ENCODE assay signal across 22 cellular contexts in the genomic region with DNA sequence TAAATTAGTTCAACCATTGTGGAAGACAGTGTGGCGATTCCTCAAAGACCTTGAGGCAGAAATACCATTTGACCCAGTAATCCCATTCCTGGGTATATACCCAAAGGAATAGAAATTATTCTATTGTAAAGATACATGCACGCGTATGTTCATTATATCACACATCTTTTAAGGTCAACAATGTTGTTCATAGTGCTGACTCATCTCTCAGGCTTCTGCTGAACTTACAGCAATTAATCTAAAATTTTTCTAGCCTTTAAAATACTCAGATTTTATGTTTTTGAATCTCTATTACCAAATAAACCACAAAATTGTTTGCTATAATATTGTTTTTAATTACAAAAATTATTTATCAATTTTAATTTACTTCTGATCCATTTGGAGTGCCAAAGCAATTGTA. TPM values are rescaled to one million over a fixed set of nuclear protein-coding genes. Genes with fewer than 3 reads are reported as not detected.
A peak's percentile ranks its signal among the peaks of the same experiment; 100 is the strongest.
DNase-seq lines count a peak whose midpoint lies in the region; ATAC-seq, FAIRE-seq and TF ChIP-seq lines count a peak whose summit lies in the region.
"Had no signal": no experiment of that assay in that cellular context is flagged by ENCODE, and none has a peak within 500 bp of the region (broad histone marks: within the 10 kb centered on the region; RNA-seq: fewer than 3 reads in every experiment).

No MANE protein-coding gene starts in this region.

- no peak overlapping the region for H2BK15ac ChIP-seq in IMR-90 (ENCODE audit: low read depth, low read length)

- 92% methylated on average over 3 of the region's 3 CpGs for WGBS in A549 (ENCODE audit: missing lambda C conversion rate)
- no CpG with 5 or more reads among the region's 3 CpGs for WGBS in IMR-90 (ENCODE audit: extremely low coverage in 2 of 2, insufficient read length in 1 of 2), 2 experiments

- BruUV-seq in IMR-90 (replicated peaks; lab: Mats Ljungman, UMichigan): no TSS peak

- H4K91ac ChIP-seq in IMR-90 (ENCODE audit: insufficient read depth, low read depth, low read length): no peak overlapping the region

- TF ChIP-seq RAD21 in A549 (conservative IDR thresholded peaks at IDR 0.05 in 1 of 2, IDR thresholded peaks at IDR 0.05 in 1 of 2) (no peak), IMR-90 (IDR thresholded peaks at IDR 0.05; ENCODE audit: low read length) (no peak)

- H3K4ac ChIP-seq in IMR-90 (ENCODE audit: low read depth, low read length): no peak overlapping the region

- intact Hi-C loops in IMR-90 (cut with micrococcal nuclease): no loop called here
- intact Hi-C loops in CD4-positive, alpha-beta T cell (cut with DNase I, micrococcal nuclease): no loop called here

- H3K27ac Mint-ChIP-seq in activated naive CD8-positive, alpha-beta T cell treated with anti-CD3 and anti-CD28 coated beads for 36 hours: no peak overlapping the region
- no peak overlapping the region for H3K27ac Mint-ChIP-seq in CD4-positive, alpha-beta T cell
- H3K27ac Mint-ChIP-seq: B cell; CD8-positive, alpha-beta memory T cell; H9; IgD-negative memory B cell had no signal

- TF ChIP-seq CTCF in A549 (IDR thresholded peaks at IDR 0.05): no peak
- no peak for TF ChIP-seq CTCF in IMR-90 (conservative IDR thresholded peaks at IDR 0.05; ENCODE audit: low read depth, low read length)
- no peak for TF ChIP-seq CTCF in fibroblast of villous mesenchyme (IDR thresholded peaks at IDR 0.05; ENCODE audit: insufficient read depth, low read depth, low read length)
- TF ChIP-seq CTCF in CD4-positive, alpha-beta T cell (IDR thresholded peaks at IDR 0.05): no peak

- no peaks in the 10 kb centered on the region for H3K4me1 Mint-ChIP-seq in activated naive CD8-positive, alpha-beta T cell treated with anti-CD3 and anti-CD28 coated beads for 36 hours
- no peaks in the 10 kb centered on the region for H3K4me1 Mint-ChIP-seq in CD4-positive, alpha-beta T cell (ENCODE audit: low read depth)
- H3K4me1 Mint-ChIP-seq: B cell; CD8-positive, alpha-beta memory T cell; H9; IgD-negative memory B cell had no signal

- dilution Hi-C loops in IMR-90 (cut with HindIII; ENCODE audit: low sequenced_read_pairs, unreplicated experiment): no loop called here

- POLR2A ChIA-PET in A549 (lab: Yijun Ruan, JAX) (no interaction called here), IMR-90 (lab: Charles Lee; ENCODE audit: unreplicated experiment) (no interaction called here)
- POLR2A ChIA-PET in CD4-positive, alpha-beta T cell (lab: Charles Lee): no interaction called here

- H3K23ac ChIP-seq in IMR-90 (ENCODE audit: low read depth, low read length): no peak overlapping the region

- H3K27ac ChIP-seq in A549 (no peak overlapping the region), IMR-90 (ENCODE audit: insufficient read depth, low read length) (no peak overlapping the region)
- no peak overlapping the region for H3K27ac ChIP-seq in CD4-positive, alpha-beta T cell (ENCODE audit: low read depth, low read length)
- H3K27ac ChIP-seq: BLaER1 treated with 17β-estradiol and CSF1 and Interleukin-3, amounts not matched to agents 10 nM and 100 nM; HL-60 had no signal

- no peak overlapping the region for H2BK20ac ChIP-seq in IMR-90 (ENCODE audit: low read depth, low read length)

- no peaks in the 10 kb centered on the region for H3K36me3 ChIP-seq in IMR-90 (ENCODE audit: control insufficient read depth, insufficient read depth, low read length)
- H3K36me3 ChIP-seq: BLaER1 treated with 17β-estradiol and CSF1 and Interleukin-3, amounts not matched to agents 10 nM and 100 nM had no signal

- no peaks in the 10 kb centered on the region for H4K20me1 ChIP-seq in IMR-90 (ENCODE audit: insufficient read depth, low read length)
- H4K20me1 ChIP-seq: BLaER1 treated with 17β-estradiol and CSF1 and Interleukin-3, amounts not matched to agents 10 nM and 100 nM had no signal

- H2AK5ac ChIP-seq in IMR-90 (ENCODE audit: low read depth, low read length): no peak overlapping the region

- ATAC-seq in A549 (no peak), IMR-90 (ENCODE audit: low read depth) (no peak)
- no peak for ATAC-seq in CD4-positive, alpha-beta T cell (ENCODE audit: poor library complexity)

- H3K4me3 ChIP-seq in A549 (no peak overlapping the region), IMR-90 (ENCODE audit: insufficient read depth, low read depth, low read length) (no peak overlapping the region), fibroblast of villous mesenchyme (ENCODE audit: low read depth, low read length) (no peak overlapping the region)
- H3K4me3 ChIP-seq: BLaER1 treated with 17β-estradiol and CSF1 and Interleukin-3, amounts not matched to agents 10 nM and 100 nM had no signal

- no peak for FAIRE-seq in A549 (lab: Jason Lieb, UNC)
- FAIRE-seq: GM12892, GM18507, H1 had no signal

- no peaks in the 10 kb centered on the region for H3K36me3 Mint-ChIP-seq in activated naive CD8-positive, alpha-beta T cell treated with anti-CD3 and anti-CD28 coated beads for 36 hours
- no peaks in the 10 kb centered on the region for H3K36me3 Mint-ChIP-seq in CD4-positive, alpha-beta T cell (ENCODE audit: low read depth)

- H3K79me1 ChIP-seq in IMR-90 (ENCODE audit: low read depth in 1 of 2, low read length in 2 of 2): no peaks in the 10 kb centered on the region

- no peak overlapping the region for H4K5ac ChIP-seq in IMR-90 (ENCODE audit: low read depth, low read length)

- peaks cover 3% of the 10 kb centered on the region for H3K9me3 Mint-ChIP-seq in activated naive CD8-positive, alpha-beta T cell treated with anti-CD3 and anti-CD28 coated beads for 36 hours
- peaks cover 6% of the 10 kb centered on the region for H3K9me3 Mint-ChIP-seq in CD4-positive, alpha-beta T cell

- no peak overlapping the region for H2AFZ ChIP-seq in IMR-90 (replicated peaks; ENCODE audit: low read length, poor library complexity)

- H2BK120ac ChIP-seq in IMR-90 (ENCODE audit: low read depth, low read length): no peak overlapping the region

- H2AK9ac ChIP-seq in IMR-90 (replicated peaks; ENCODE audit: low read depth, low read length, poor library complexity): no peak overlapping the region

- H3K27me3 Mint-ChIP-seq in activated naive CD8-positive, alpha-beta T cell treated with anti-CD3 and anti-CD28 coated beads for 36 hours: peaks cover 7% of the 10 kb centered on the region
- H3K27me3 Mint-ChIP-seq in CD4-positive, alpha-beta T cell: peaks cover 14% of the 10 kb centered on the region
- H3K27me3 Mint-ChIP-seq: IgD-negative memory B cell had no signal

- H3K9me3 ChIP-seq in A549 (peaks cover 14% of the 10 kb centered on the region; the same call in 2 of the 3 replicates), IMR-90 (ENCODE audit: control insufficient read depth, insufficient read depth, low read length) (peaks cover 3% of the 10 kb centered on the region; the same call in 1 of the 2 replicates)
- peaks cover 4% of the 10 kb centered on the region for H3K9me3 ChIP-seq in CD4-positive, alpha-beta T cell (ENCODE audit: control insufficient read depth, low read length)

- H3K4me3 Mint-ChIP-seq in activated naive CD8-positive, alpha-beta T cell treated with anti-CD3 and anti-CD28 coated beads for 36 hours: no peak overlapping the region
- H3K4me3 Mint-ChIP-seq in CD4-positive, alpha-beta T cell: no peak overlapping the region
- H3K4me3 Mint-ChIP-seq: B cell; CD8-positive, alpha-beta memory T cell; H9; IgD-negative memory B cell had no signal

- H3K9ac ChIP-seq in IMR-90 (ENCODE audit: low read depth, low read length): no peak overlapping the region
- H3K9ac ChIP-seq: BLaER1 treated with 17β-estradiol and CSF1 and Interleukin-3, amounts not matched to agents 10 nM and 100 nM had no signal

- no peaks in the 10 kb centered on the region for H3K9me1 ChIP-seq in IMR-90 (ENCODE audit: insufficient read depth, low read length)

- no peak overlapping the region for H3K56ac ChIP-seq in IMR-90 (ENCODE audit: extremely low read depth, insufficient read depth, low read length)

- H2BK5ac ChIP-seq in IMR-90 (ENCODE audit: low read depth, low read length, poor library complexity, severe bottlenecking): no peak overlapping the region

- DNase-seq in A549 (ENCODE audit: low read depth in 1 of 2, low spot score in 1 of 2) (no peak), IMR-90 (no peak), amniotic epithelial cell (ENCODE audit: low read depth) (peak; percentile 14), fibroblast of villous mesenchyme (ENCODE audit: low read depth) (peak; percentile 3), NAMALWA (ENCODE audit: low spot score) (no peak)
- no peak for DNase-seq in activated naive CD8-positive, alpha-beta T cell treated with anti-CD3 and anti-CD28 coated beads for 36 hours
- DNase-seq in CD4-positive, alpha-beta T cell: no peak
- DNase-seq: 8988T; Caco-2; CD8-positive, alpha-beta memory T cell; DMS153; DMS79; GDM1; H9; KG1 had no signal

- H4K8ac ChIP-seq in IMR-90 (ENCODE audit: low read depth in 2 of 2, low read length in 2 of 2): no peak overlapping the region

- peaks cover 3% of the 10 kb centered on the region; the same call in 1 of the 2 replicates for H3K27me3 ChIP-seq in IMR-90 (ENCODE audit: control insufficient read depth, insufficient read depth, low read length)
- no peaks in the 10 kb centered on the region for H3K27me3 ChIP-seq in CD4-positive, alpha-beta T cell (ENCODE audit: control insufficient read depth, insufficient read depth, low read length)
- H3K27me3 ChIP-seq: BLaER1 treated with 17β-estradiol and CSF1 and Interleukin-3, amounts not matched to agents 10 nM and 100 nM had no signal

- in situ Hi-C loops in IMR-90 (cut with MboI; ENCODE audit: low sequenced_read_pairs): no loop called here

- H3K14ac ChIP-seq in IMR-90 (replicated peaks; ENCODE audit: low read depth, low read length): no peak overlapping the region

- H3K18ac ChIP-seq in IMR-90 (ENCODE audit: low read depth, low read length): no peak overlapping the region

- CTCF ChIA-PET in A549 (lab: Yijun Ruan, JAX) (interaction anchor here (0.8 to 1.4 kb wide), 2 partner anchors 29 to 155 kb away, joined by 3 read pairs; no protein-coding TSS in a partner anchor), IMR-90 (lab: Yijun Ruan, JAX) (no interaction called here)
- CTCF ChIA-PET in CD4-positive, alpha-beta T cell (lab: Charles Lee): no interaction called here

- H3K4me2 ChIP-seq in A549 (no peak overlapping the region), IMR-90 (ENCODE audit: low read depth, low read length) (no peak overlapping the region)
- H3K4me2 ChIP-seq: BLaER1 treated with 17β-estradiol and CSF1 and Interleukin-3, amounts not matched to agents 10 nM and 100 nM had no signal

- no peak for TF ChIP-seq POLR2A in A549 (IDR thresholded peaks at IDR 0.05; ENCODE audit: low read length)
- no peak for TF ChIP-seq POLR2A in IMR-90 (IDR thresholded peaks at IDR 0.05; ENCODE audit: low read depth, low read length)

- H3K4me1 ChIP-seq in A549: no peaks in the 10 kb centered on the region
- H3K4me1 ChIP-seq in IMR-90 (ENCODE audit: control insufficient read depth, insufficient read depth, low read length): no peaks in the 10 kb centered on the region
- H3K4me1 ChIP-seq: BLaER1 treated with 17β-estradiol and CSF1 and Interleukin-3, amounts not matched to agents 10 nM and 100 nM; Caco-2 had no signal

- no peak for TF ChIP-seq EP300 in A549 (IDR thresholded peaks at IDR 0.05)

RNA-seq across cellular contexts. Expression of a gene that starts 38.8 kb away (rescaled TPM):
- polyA plus RNA-seq in A549 (2011; rRNA removed): 9.0 and 13.1 TPM in 2 replicates
- 7.3 and 9.6 TPM in 2 replicates for polyA plus RNA-seq in A549 (2012; cell fraction: cytosol; rRNA removed)
- polyA plus RNA-seq in A549 (2012; cell fraction: nucleus; rRNA removed): 19.2 and 22.9 TPM in 2 replicates
- 9.2 to 10.3 TPM (median 10.0 TPM) in 3 replicates for polyA plus RNA-seq in A549 (2017; fragmentation: RNase III; extraction: RNeasy Plus Mini Kit Qiagen cat#74134 plus additional on column Dnase treatment)
- 16.9 and 21.4 TPM in 2 replicates for polyA minus RNA-seq in A549 (2011; rRNA and poly(A)+ RNA removed)
- 7.5 and 8.2 TPM in 2 replicates for total RNA-seq in IMR-90 (2012; rRNA removed)
- polyA plus RNA-seq in IMR-90 (2012; rRNA removed): 9.4 and 10.2 TPM in 2 replicates
- polyA plus RNA-seq in IMR-90 (2012; cell fraction: cytosol; rRNA removed): 4.1 and 5.9 TPM in 2 replicates
- 18.5 and 28.9 TPM in 2 replicates for polyA plus RNA-seq in IMR-90 (2012; cell fraction: nucleus; rRNA removed; ENCODE audit: low replicate concordance)
- 12.5 and 15.1 TPM in 2 replicates for total RNA-seq in fibroblast of villous mesenchyme
- total RNA-seq in activated naive CD8-positive, alpha-beta T cell treated with anti-CD3 and anti-CD28 coated beads for 36 hours: under 1 TPM; 0.27 to 0.70 TPM
- 1 to 10 TPM; 1.2 to 1.3 TPM for total RNA-seq in CD4-positive, alpha-beta T cell

Comparison
In these comparisons a context has a peak if more than half of its experiments do, and no peak if none do; other contexts are left out.
1. DNase-seq: peak in amniotic epithelial cell (single experiment) and fibroblast of villous mesenchyme (single experiment); none in A549 (0 of 2), IMR-90 (single experiment), activated naive CD8-positive, alpha-beta T cell treated with anti-CD3 and anti-CD28 coated beads for 36 hours (single experiment), NAMALWA (single experiment) and CD4-positive, alpha-beta T cell (0 of 10).